Comparison of ENCODE assay signal across 8 cellular contexts in the genomic region with DNA sequence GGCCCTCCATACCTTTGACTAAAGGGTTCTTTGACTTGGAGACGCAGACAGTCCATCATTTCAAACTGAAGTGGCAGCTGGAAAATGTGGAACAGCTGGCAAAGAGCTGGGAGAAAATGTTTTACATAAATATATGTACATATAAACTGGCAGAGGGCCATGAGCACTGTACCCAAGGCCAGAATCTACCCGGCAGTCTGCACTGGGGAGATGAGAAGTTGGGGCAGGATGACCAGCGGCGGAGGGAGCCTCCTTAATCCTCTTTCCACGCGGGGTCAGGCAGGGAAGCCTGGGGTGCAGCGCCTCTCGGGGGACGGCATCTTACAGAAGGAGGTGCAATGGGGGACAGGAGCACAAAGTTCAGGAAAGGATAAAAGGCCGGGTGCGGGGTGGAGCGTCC. TPM values are rescaled to one million over a fixed set of nuclear protein-coding genes. Genes with fewer than 3 reads are reported as not detected.
DNase-seq lines count a peak whose midpoint lies in the region; TF ChIP-seq lines count a peak whose summit lies in the region.

No MANE protein-coding gene starts in this region.

- no peaks in the 10 kb centered on the region for H3K9me3 ChIP-seq in CD8-positive, alpha-beta memory T cell (ENCODE audit: low read length)
- H3K9me3 ChIP-seq in Peyer's patch (no peaks in the 10 kb centered on the region), esophagus squamous epithelium (no peaks in the 10 kb centered on the region), parathyroid adenoma (ENCODE audit: control insufficient read depth, low read length) (no peaks in the 10 kb centered on the region)

- no peaks in the 10 kb centered on the region for H3K79me2 ChIP-seq in parathyroid adenoma

- TF ChIP-seq POLR2A in Peyer's patch (IDR thresholded peaks at IDR 0.05) (no peak), esophagus squamous epithelium (IDR thresholded peaks at IDR 0.05) (no peak)

- TF ChIP-seq CTCF in Peyer's patch (IDR thresholded peaks at IDR 0.05) (no peak), esophagus squamous epithelium (IDR thresholded peaks at IDR 0.05) (no peak), parathyroid adenoma (IDR thresholded peaks at IDR 0.05) (no peak)

- peaks cover 36 to 69% of the 10 kb centered on the region in 2 donors for H3K27me3 Mint-ChIP-seq in CD8-positive, alpha-beta memory T cell

- H3K4me1 ChIP-seq in CD8-positive, alpha-beta memory T cell (ENCODE audit: insufficient read depth, low read length): no peaks in the 10 kb centered on the region
- no peaks in the 10 kb centered on the region for H3K4me1 ChIP-seq in Peyer's patch
- H3K4me1 ChIP-seq in esophagus squamous epithelium: peaks cover 9 to 77% (median 29%) of the 10 kb centered on the region in 3 donors
- H3K4me1 ChIP-seq in parathyroid adenoma: no peaks in the 10 kb centered on the region

- H3K27ac Mint-ChIP-seq in CD8-positive, alpha-beta memory T cell: no peak overlapping the region

- H2AFZ ChIP-seq in parathyroid adenoma: peak overlapping the region; percentile 79

- DNase-seq in CD8-positive, alpha-beta memory T cell: no peak
- DNase-seq in Peyer's patch (no peak), esophagus squamous epithelium (lab: John Stamatoyannopoulos, UW) (no peak), kidney tubule cell (ENCODE audit: low spot score) (no peak), SIG-M5 treated with dmso at 0.1 percent for 504 hours (lab: John Stamatoyannopoulos, UW; ENCODE audit: unreplicated experiment) (no peak), cerebellum (ENCODE audit: low spot score) (no peak)
- DNase-seq in activated effector memory CD4-positive, alpha-beta T cell treated with anti-CD3 and anti-CD28 coated beads, Interleukin-2, amount 50 U/mL, for 16 hours: no peak

- no peaks in the 10 kb centered on the region for H3K36me3 ChIP-seq in CD8-positive, alpha-beta memory T cell (ENCODE audit: insufficient read depth, low read length)
- no peaks in the 10 kb centered on the region for H3K36me3 ChIP-seq in Peyer's patch
- H3K36me3 ChIP-seq in esophagus squamous epithelium: no peaks in the 10 kb centered on the region
- H3K36me3 ChIP-seq in parathyroid adenoma (ENCODE audit: control insufficient read depth, insufficient read depth, low read length): no peaks in the 10 kb centered on the region

- H3K27ac ChIP-seq in CD8-positive, alpha-beta memory T cell (ENCODE audit: low read depth, low read length): no peak overlapping the region
- H3K27ac ChIP-seq in Peyer's patch (peak overlapping the region; percentile 51 to 92 (median 76)), esophagus squamous epithelium (peak overlapping the region; percentile 86 to 96 (median 95)), parathyroid adenoma (no peak overlapping the region)

- H3K4me3 Mint-ChIP-seq in CD8-positive, alpha-beta memory T cell: peak overlapping the region in 4 of 7 donors; percentile 19 to 73 (median 46)

- intact Hi-C loops in esophagus squamous epithelium (cut with DNase I): no loop called here

- no peak overlapping the region for H3K4me3 ChIP-seq in CD8-positive, alpha-beta memory T cell (ENCODE audit: low read length)
- H3K4me3 ChIP-seq in Peyer's patch: peak overlapping the region; percentile 32 to 65 (median 52)
- peak overlapping the region; percentile 60 to 90 (median 72) for H3K4me3 ChIP-seq in esophagus squamous epithelium
- H3K4me3 ChIP-seq in parathyroid adenoma (ENCODE audit: low read depth, low read length): peak overlapping the region; percentile 65

- H3K36me3 Mint-ChIP-seq in CD8-positive, alpha-beta memory T cell: no peaks in the 10 kb centered on the region

- no peak overlapping the region for H3K9ac ChIP-seq in parathyroid adenoma

- H3K4me1 Mint-ChIP-seq in CD8-positive, alpha-beta memory T cell: peaks cover 8 to 19% (median 10%) of the 10 kb centered on the region in 3 donors

- H3K4me2 ChIP-seq in parathyroid adenoma (ENCODE audit: low read length): peak overlapping the region; percentile 93

- H3K27me3 ChIP-seq in CD8-positive, alpha-beta memory T cell (ENCODE audit: insufficient read depth, low read length, poor library complexity, severe bottlenecking): no peaks in the 10 kb centered on the region
- H3K27me3 ChIP-seq in Peyer's patch (no peaks in the 10 kb centered on the region), esophagus squamous epithelium (peaks cover 0 to 55% (median 0%) of the 10 kb centered on the region in 4 donors), parathyroid adenoma (ENCODE audit: control insufficient read depth, insufficient read depth, low read length) (no peaks in the 10 kb centered on the region)

- CTCF ChIA-PET in CD8-positive, alpha-beta memory T cell (lab: Charles Lee): no interaction called here

- POLR2A ChIA-PET in CD8-positive, alpha-beta memory T cell (lab: Charles Lee): no interaction called here

- 3 to 6% methylated on average over 12 of the region's 12 CpGs for WGBS in esophagus squamous epithelium, 2 donors

- peaks cover 0 to 6% (median 0%) of the 10 kb centered on the region in 5 donors for H3K9me3 Mint-ChIP-seq in CD8-positive, alpha-beta memory T cell

RNA-seq across cellular contexts. Expression of gene GLI3, which starts 1.3 kb away (rescaled TPM):
- under 1 TPM; 0.44 to 0.46 TPM for total RNA-seq in CD8-positive, alpha-beta memory T cell
- polyA plus RNA-seq in CD8-positive, alpha-beta memory T cell: 0.16 TPM
- total RNA-seq in Peyer's patch (10 to 100 TPM in 1 of 4 donors, 1 to 10 TPM in 2, under 1 TPM in 1; 0.53 to 30.5 (median 3.1) TPM), esophagus squamous epithelium (1 to 10 TPM; 3.0 to 9.0 (median 4.2) TPM), cerebellum (11.6 TPM)

Comparison
In these comparisons a context has a peak if more than half of its experiments do, and no peak if none do; other contexts are left out.
1. H3K27ac ChIP-seq: peak in Peyer's patch (4 of 4) and esophagus squamous epithelium (4 of 4); none in CD8-positive, alpha-beta memory T cell (single experiment) and parathyroid adenoma (single experiment).